Comparison of ENCODE assay signal across 19 cellular contexts in the genomic region with DNA sequence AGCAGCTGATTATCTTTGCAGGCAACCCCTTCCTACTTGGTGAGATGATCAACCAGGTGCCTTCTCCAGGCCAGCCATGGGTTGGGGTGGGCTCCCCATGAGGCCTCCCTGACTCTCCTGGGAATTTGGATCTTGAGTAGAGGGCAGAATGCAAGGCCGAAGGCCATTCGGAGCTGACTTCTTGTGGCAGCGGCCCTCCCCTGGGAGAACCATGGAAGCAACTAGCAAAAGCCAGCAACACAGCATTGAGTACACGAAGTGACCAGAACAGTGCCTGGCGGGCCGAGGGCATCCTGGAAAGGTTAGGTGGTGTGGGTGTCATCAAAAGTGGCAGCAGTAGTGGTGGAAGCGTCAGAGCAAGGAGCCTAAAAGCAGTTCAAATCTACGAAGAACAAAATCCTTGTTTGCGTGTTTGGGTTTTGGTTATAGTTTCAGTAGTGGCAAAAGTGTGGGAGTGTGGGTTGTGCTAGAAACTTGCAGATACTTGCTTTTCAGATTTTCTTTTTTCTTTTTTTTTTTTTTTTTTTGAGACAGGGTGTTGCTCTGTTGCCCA. TPM values are rescaled to one million over a fixed set of nuclear protein-coding genes. Genes with fewer than 3 reads are reported as not detected.
"Had no signal": no experiment of that assay in that cellular context is flagged by ENCODE, and none has a peak within 500 bp of the region (broad histone marks: within the 10 kb centered on the region; RNA-seq: fewer than 3 reads in every experiment).

No MANE protein-coding gene starts in this region.

- H3K27me3 Mint-ChIP-seq: activated naive CD4-positive, alpha-beta T cell treated with anti-CD3 and anti-CD28 coated beads, Interleukin-2, amount 50 U/mL, for 24 hours had no signal

- H3K9me3 ChIP-seq: adrenal gland, left ventricle myocardium inferior, transverse colon had no signal

- H3K27ac ChIP-seq: adrenal gland, left ventricle myocardium inferior, parathyroid adenoma, transverse colon had no signal

- H3K79me2 ChIP-seq: parathyroid adenoma had no signal

- H3K36me3 ChIP-seq: adrenal gland, left ventricle myocardium inferior, transverse colon had no signal

- H3K36me3 Mint-ChIP-seq: activated naive CD4-positive, alpha-beta T cell treated with anti-CD3 and anti-CD28 coated beads, Interleukin-2, amount 50 U/mL, for 24 hours; stimulated activated naive B cell treated with anti-CD40 and anti-IgM and Interleukin-4, amounts not matched to agents 10 μg/mL and 1 μg/mL and 100 μg/mL, for 72 hours; T-cell had no signal

- H3K9me3 Mint-ChIP-seq: activated naive CD4-positive, alpha-beta T cell treated with anti-CD3 and anti-CD28 coated beads, Interleukin-2, amount 50 U/mL, for 24 hours; endodermal cell; neural crest cell; stimulated activated naive B cell treated with anti-CD40 and anti-IgM and Interleukin-4, amounts not matched to agents 10 μg/mL and 1 μg/mL and 100 μg/mL, for 72 hours; T-cell had no signal

- H3K27ac Mint-ChIP-seq: activated naive CD4-positive, alpha-beta T cell treated with anti-CD3 and anti-CD28 coated beads, Interleukin-2, amount 50 U/mL, for 24 hours; endodermal cell; stimulated activated naive B cell treated with anti-CD40 and anti-IgM and Interleukin-4, amounts not matched to agents 10 μg/mL and 1 μg/mL and 100 μg/mL, for 72 hours; T-cell had no signal

- H3K4me1 ChIP-seq: parathyroid adenoma had no signal

- H2AFZ ChIP-seq: parathyroid adenoma had no signal

- H3K4me3 Mint-ChIP-seq: activated naive CD4-positive, alpha-beta T cell treated with anti-CD3 and anti-CD28 coated beads, Interleukin-2, amount 50 U/mL, for 24 hours; endodermal cell; neural crest cell; stimulated activated naive B cell treated with anti-CD40 and anti-IgM and Interleukin-4, amounts not matched to agents 10 μg/mL and 1 μg/mL and 100 μg/mL, for 72 hours; T-cell had no signal

- H3K9ac ChIP-seq: parathyroid adenoma had no signal

- H3K4me3 ChIP-seq: adrenal gland, dorsolateral prefrontal cortex, left ventricle myocardium inferior, transverse colon had no signal

- DNase-seq: activated CD4-positive, alpha-beta T cell treated with anti-CD3 and anti-CD28 coated beads, Interleukin-2, amount 50 U/mL, for 1 hour; activated effector memory CD4-positive, alpha-beta T cell treated with Interleukin-2 at 50 U/mL for 16 hours; adrenal gland; endodermal cell; islet precursor cell; left ventricle myocardium inferior; mesendoderm; stimulated activated CD4-positive, alpha-beta T cell treated with anti-CD3 and anti-CD28 coated beads, Interleukin-2, amount 100 ng/mL, for 48 hours; stimulated activated naive B cell treated with anti-CD40 and anti-IgM and Interleukin-4, amounts not matched to agents 10 μg/mL and 1 μg/mL and 100 μg/mL, for 72 hours; substantia nigra; T-cell; T-helper 9 cell; transverse colon had no signal

- ATAC-seq: stimulated activated naive B cell treated with anti-CD40 and anti-IgM and Interleukin-4, amounts not matched to agents 10 μg/mL and 1 μg/mL and 100 μg/mL, for 72 hours; T-cell had no signal

- H3K27me3 ChIP-seq: adrenal gland, dorsolateral prefrontal cortex, transverse colon had no signal

RNA-seq across cellular contexts. Expression of a gene that starts 2.0 kb away (rescaled TPM):
- total RNA-seq: left ventricle myocardium inferior, neural crest cell, T-cell had no signal

RNA-seq across cellular contexts. Expression of a gene that starts 33.7 kb away (rescaled TPM):
- total RNA-seq: cardiac septum, endodermal cell, left ventricle myocardium inferior, neural crest cell, SK-MEL-5, T-cell had no signal
